8 cellular contexts compared by ENCODE assay signal in genomic region chr19:56595548-56595899, GRCh38. TPM values are rescaled to one million over a fixed set of nuclear protein-coding genes. Genes with fewer than 3 reads are reported as not detected.
DNase-seq lines count a peak whose midpoint lies in the region; ATAC-seq and TF ChIP-seq lines count a peak whose summit lies in the region.

No MANE protein-coding gene starts in this region.

- no peaks in the 10 kb centered on the region for H3K9me3 Mint-ChIP-seq in MCF 10A (ENCODE audit: unreplicated experiment)

- peaks cover 4% of the 10 kb centered on the region for H3K4me1 ChIP-seq in mesodermal cell (ENCODE audit: control insufficient read depth, insufficient read depth, low read length, poor library complexity, severe bottlenecking)

- H3K27me3 Mint-ChIP-seq in MCF 10A (ENCODE audit: insufficient read depth, unreplicated experiment): no peaks in the 10 kb centered on the region

- peaks cover 49% of the 10 kb centered on the region for H3K9me3 ChIP-seq in mesodermal cell (ENCODE audit: control insufficient read depth, low read length)

- peak overlapping the region; percentile 60 for H3K27ac Mint-ChIP-seq in MCF 10A (ENCODE audit: low read depth, unreplicated experiment)

- TF ChIP-seq CTCF in GM06990 (IDR thresholded peaks at IDR 0.05; ENCODE audit: insufficient read depth, low read length, poor library complexity, severe bottlenecking) (no peak), MCF 10A (IDR thresholded peaks at IDR 0.05; ENCODE audit: unreplicated experiment) (no peak)

- H3K4me3 ChIP-seq in GM06990 (replicated peaks; ENCODE audit: low read depth, low read length) (peak overlapping the region; percentile 80), mesodermal cell (ENCODE audit: extremely low read depth, insufficient read depth, low read length, poor library complexity, severe bottlenecking) (peak overlapping the region; percentile 92)

- intact Hi-C loops in MCF 10A (cut with micrococcal nuclease): no loop called here

- peak overlapping the region; percentile 83 for H3K4me3 Mint-ChIP-seq in MCF 10A (ENCODE audit: unreplicated experiment)

- no peaks in the 10 kb centered on the region for H3K27me3 ChIP-seq in GM06990 (replicated peaks; ENCODE audit: control insufficient read depth, insufficient read depth, low read length)

- BruUV-seq in MCF 10A (replicated peaks; lab: Mats Ljungman, UMichigan): no TSS peak

- WGBS in mesodermal cell (ENCODE audit: insufficient coverage in 2 of 2), 2 experiments: 0 to 2% methylated on average over 4 of the region's 4 CpGs

- POLR2A ChIA-PET in MCF 10A (lab: Yijun Ruan, JAX): no interaction called here

- CTCF ChIA-PET in MCF 10A (lab: Yijun Ruan, JAX): interaction anchor here (0.6 kb wide), 1 partner anchor 1683 kb away, joined by 4 read pairs; no protein-coding TSS in a partner anchor

- H3K27ac ChIP-seq in mesodermal cell (ENCODE audit: low read depth, low read length, severe bottlenecking): no peak overlapping the region

- no peak for DNase-seq in GM06990 (ENCODE audit: extremely low read depth, insufficient read length)
- no peak for DNase-seq in MCF 10A (ENCODE audit: unreplicated experiment)
- DNase-seq in NCI-H1436 (lab: John Stamatoyannopoulos, UW): no peak
- DNase-seq in superior temporal gyrus (ENCODE audit: extremely low spot score): no peak
- no peak for DNase-seq in Ammon's horn (ENCODE audit: low spot score)

- H3K36me3 Mint-ChIP-seq in MCF 10A (ENCODE audit: insufficient read depth, unreplicated experiment): no peaks in the 10 kb centered on the region

- H3K36me3 ChIP-seq in GM06990 (ENCODE audit: control insufficient read depth, insufficient read depth, low read length): peaks cover 2% of the 10 kb centered on the region; the same call in 1 of the 2 replicates
- H3K36me3 ChIP-seq in mesodermal cell (ENCODE audit: control insufficient read depth, insufficient read depth, low read length): peaks cover 29% of the 10 kb centered on the region

- ATAC-seq in HG03354 (IDR thresholded peaks at IDR 0.05; ENCODE audit: poor library complexity, severe bottlenecking, unreplicated experiment) (peak; percentile 35), HG03442 (IDR thresholded peaks at IDR 0.05; ENCODE audit: unreplicated experiment) (no peak)

- peaks cover 22% of the 10 kb centered on the region for H3K4me1 Mint-ChIP-seq in MCF 10A (ENCODE audit: insufficient read depth, unreplicated experiment)

RNA-seq across cellular contexts. Expression of gene ZNF71, which starts 0.4 kb away (rescaled TPM):
- total RNA-seq in MCF 10A (2022): 4.0 and 5.9 TPM in 2 replicates
- 9.7 TPM for polyA plus RNA-seq in mesodermal cell (2013, experiment 1 of 2)
- 8.9 TPM for polyA plus RNA-seq in mesodermal cell (2013, experiment 2 of 2)

RNA-seq across cellular contexts. Expression of gene ZNF470, which starts 28.3 kb away (rescaled TPM):
- not detected in 2 replicates for total RNA-seq in MCF 10A (2022)
- polyA plus RNA-seq in mesodermal cell (2013, experiment 1 of 2): 3.0 TPM
- 2.5 TPM for polyA plus RNA-seq in mesodermal cell (2013, experiment 2 of 2)

RNA-seq across cellular contexts. Expression of gene SMIM17, which starts 47.4 kb away (rescaled TPM):
- not detected in 2 replicates for total RNA-seq in MCF 10A (2022)
- 0.66 TPM for polyA plus RNA-seq in mesodermal cell (2013, experiment 1 of 2)
- 1.1 TPM for polyA plus RNA-seq in mesodermal cell (2013, experiment 2 of 2)

RNA-seq across cellular contexts. Expression of gene ZFP28, which starts 56.8 kb away (rescaled TPM):
- not detected in 2 replicates for total RNA-seq in MCF 10A (2022)
- polyA plus RNA-seq in mesodermal cell (2013, experiment 1 of 2): 4.1 TPM
- 4.2 TPM for polyA plus RNA-seq in mesodermal cell (2013, experiment 2 of 2)
